ENCODE assay signal across 20 cellular contexts in the genomic region with DNA sequence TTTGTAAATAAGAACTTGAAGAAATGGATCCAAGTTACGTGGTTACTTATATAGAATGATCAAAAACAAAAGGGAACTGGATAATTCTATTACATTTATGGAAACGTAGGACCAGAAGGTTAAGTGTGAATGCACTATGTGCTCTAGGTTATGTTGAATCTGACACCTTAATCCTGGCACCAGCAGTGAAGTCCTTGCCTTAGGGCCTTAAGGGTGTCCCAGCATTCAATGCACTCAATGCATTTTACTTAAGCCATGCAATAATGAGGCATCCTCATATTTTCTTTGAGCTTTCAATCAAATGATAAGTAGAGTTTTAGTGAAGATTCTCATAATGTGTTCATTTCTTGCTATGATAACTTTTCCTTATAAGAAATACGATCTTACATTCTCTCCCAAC.
"Had no signal": no experiment of that assay in that cellular context is flagged by ENCODE, and none has a peak within 500 bp of the region (broad histone marks: within the 10 kb centered on the region; RNA-seq: fewer than 3 reads in every experiment).

No MANE protein-coding gene starts in this region.

- H3K9me3 Mint-ChIP-seq: memory B cell; nephron; neural progenitor cell; stimulated activated naive B cell treated with anti-CD40 and anti-IgM and Interleukin-4, amounts not matched to agents 10 μg/mL and 1 μg/mL and 100 μg/mL, for 72 hours; stimulated activated naive CD8-positive, alpha-beta T cell treated with anti-CD3 and anti-CD28 coated beads, Interleukin-15, Interleukin-2, amounts not matched to agents 100 ng/mL and 50 ng/mL, for 24 hours had no signal

- H3K4me2 ChIP-seq: neural progenitor cell had no signal

- H3K36me3 ChIP-seq: neural progenitor cell, right lobe of liver, thoracic aorta, tibial nerve, upper lobe of right lung, uterus had no signal

- H3K27me3 ChIP-seq: neural progenitor cell, right lobe of liver, tibial nerve, upper lobe of right lung, uterus had no signal

- H3K79me2 ChIP-seq: parathyroid adenoma had no signal

- H3K4me1 Mint-ChIP-seq: nephron, neural progenitor cell had no signal

- H3K4me3 ChIP-seq: lung, neural progenitor cell, right lobe of liver, thoracic aorta, tibial nerve, upper lobe of right lung, uterus had no signal

- H3K4me3 Mint-ChIP-seq: memory B cell; nephron; neural progenitor cell; stimulated activated naive B cell treated with anti-CD40 and anti-IgM and Interleukin-4, amounts not matched to agents 10 μg/mL and 1 μg/mL and 100 μg/mL, for 72 hours; stimulated activated naive CD8-positive, alpha-beta T cell treated with anti-CD3 and anti-CD28 coated beads, Interleukin-15, Interleukin-2, amounts not matched to agents 100 ng/mL and 50 ng/mL, for 24 hours had no signal

- H2AFZ ChIP-seq: neural progenitor cell, parathyroid adenoma had no signal

- H3K36me3 Mint-ChIP-seq: memory B cell; neural progenitor cell; stimulated activated naive B cell treated with anti-CD40 and anti-IgM and Interleukin-4, amounts not matched to agents 10 μg/mL and 1 μg/mL and 100 μg/mL, for 72 hours had no signal

- H3K27me3 Mint-ChIP-seq: memory B cell; progenitor cell of endocrine pancreas; stimulated activated naive B cell treated with anti-CD40 and anti-IgM and Interleukin-4, amounts not matched to agents 10 μg/mL and 1 μg/mL and 100 μg/mL, for 72 hours; stimulated activated naive CD8-positive, alpha-beta T cell treated with anti-CD3 and anti-CD28 coated beads, Interleukin-15, Interleukin-2, amounts not matched to agents 100 ng/mL and 50 ng/mL, for 24 hours had no signal

- H3K27ac Mint-ChIP-seq: memory B cell; nephron; neural progenitor cell; progenitor cell of endocrine pancreas; stimulated activated naive B cell treated with anti-CD40 and anti-IgM and Interleukin-4, amounts not matched to agents 10 μg/mL and 1 μg/mL and 100 μg/mL, for 72 hours; stimulated activated naive CD8-positive, alpha-beta T cell treated with anti-CD3 and anti-CD28 coated beads, Interleukin-15, Interleukin-2, amounts not matched to agents 100 ng/mL and 50 ng/mL, for 24 hours had no signal

- ATAC-seq: right lobe of liver; stimulated activated naive B cell treated with anti-CD40 and anti-IgM and Interleukin-4, amounts not matched to agents 10 μg/mL and 1 μg/mL and 100 μg/mL, for 72 hours; upper lobe of right lung had no signal

- H3K27ac ChIP-seq: neural progenitor cell, parathyroid adenoma, right lobe of liver, thoracic aorta, tibial nerve, upper lobe of right lung, uterus had no signal

- H3K9ac ChIP-seq: neural progenitor cell, parathyroid adenoma had no signal

- H3K4me1 ChIP-seq: neural progenitor cell, parathyroid adenoma, upper lobe of right lung, uterus had no signal

- H3K9me3 ChIP-seq: right lobe of liver, thoracic aorta, tibial nerve, upper lobe of right lung, uterus had no signal

- DNase-seq: cortex of kidney; head of caudate nucleus; right lobe of liver; small intestine; stimulated activated CD4-positive, alpha-beta T cell treated with anti-CD3 and anti-CD28 coated beads, Interleukin-15, amount 100 ng/mL, for 24 hours; stimulated activated CD4-positive, alpha-beta T cell treated with anti-CD3 and anti-CD28 coated beads, Interleukin-2, amount 100 ng/mL, for 48 hours; stimulated activated naive B cell treated with anti-CD40 and anti-IgM and Interleukin-4, amounts not matched to agents 10 μg/mL and 1 μg/mL and 100 μg/mL, for 72 hours; upper lobe of right lung; uterus had no signal

- FAIRE-seq: frontal cortex, keratinocyte, small intestine had no signal
